15 cellular contexts compared by ENCODE assay signal in genomic region chr14:53367631-53368030, GRCh38.
DNase-seq lines count a peak whose midpoint lies in the region; ATAC-seq and FAIRE-seq lines count a peak whose summit lies in the region.
"Had no signal": no experiment of that assay in that cellular context is flagged by ENCODE, and none has a peak within 500 bp of the region (broad histone marks: within the 10 kb centered on the region; RNA-seq: fewer than 3 reads in every experiment).

No MANE protein-coding gene starts in this region.

- no peak overlapping the region for H2BK120ac ChIP-seq in mesenchymal stem cell (ENCODE audit: low read depth, low read length)

- no peak overlapping the region for H3K27ac Mint-ChIP-seq in activated CD8-positive, alpha-beta T cell treated with anti-CD3 and anti-CD28 coated beads, Interleukin-2, amount 10 ng/mL, durations not matched to agents 7 days and 5 days
- H3K27ac Mint-ChIP-seq: activated B cell treated with CpG ODN at 0.5 μM for 24 hours; activated naive CD8-positive, alpha-beta T cell; CD4-positive, alpha-beta T cell; memory B cell; type B pancreatic cell had no signal

- no peaks in the 10 kb centered on the region for H3K4me1 Mint-ChIP-seq in activated CD8-positive, alpha-beta T cell treated with anti-CD3 and anti-CD28 coated beads, Interleukin-2, amount 10 ng/mL, durations not matched to agents 7 days and 5 days (ENCODE audit: low read depth)
- H3K4me1 Mint-ChIP-seq: activated B cell treated with CpG ODN at 0.5 μM for 24 hours, memory B cell had no signal

- no peak overlapping the region for H2BK15ac ChIP-seq in mesenchymal stem cell (ENCODE audit: low read depth, poor library complexity, severe bottlenecking)

- H2AK5ac ChIP-seq in mesenchymal stem cell (ENCODE audit: low read length, severe bottlenecking): peak overlapping the region; percentile 89

- peaks cover 11% of the 10 kb centered on the region for H3K4me1 ChIP-seq in mesenchymal stem cell (ENCODE audit: control insufficient read depth, insufficient read depth, low read depth, low read length)

- H3K36me3 Mint-ChIP-seq in activated CD8-positive, alpha-beta T cell treated with anti-CD3 and anti-CD28 coated beads, Interleukin-2, amount 10 ng/mL, durations not matched to agents 7 days and 5 days (ENCODE audit: low read depth): no peaks in the 10 kb centered on the region
- H3K36me3 Mint-ChIP-seq: type B pancreatic cell had no signal

- H3K79me1 ChIP-seq in mesenchymal stem cell (replicated peaks; ENCODE audit: low read length, poor library complexity, severe bottlenecking): no peaks in the 10 kb centered on the region

- peak overlapping the region in 1 of 2 experiments; percentile 60 for H3K4me3 ChIP-seq in mesenchymal stem cell (ENCODE audit: insufficient read depth in 1 of 2, low read depth in 1 of 2, low read length in 2 of 2)
- H3K4me3 ChIP-seq: K562, PC-9 had no signal

- CTCF ChIA-PET in activated CD8-positive, alpha-beta T cell treated with anti-CD3 and anti-CD28 coated beads, Interleukin-2, amount 10 ng/mL, durations not matched to agents 7 days and 5 days (lab: Charles Lee): no interaction called here

- no peaks in the 10 kb centered on the region for H3K27me3 Mint-ChIP-seq in activated CD8-positive, alpha-beta T cell treated with anti-CD3 and anti-CD28 coated beads, Interleukin-2, amount 10 ng/mL, durations not matched to agents 7 days and 5 days (ENCODE audit: low read depth)
- H3K27me3 Mint-ChIP-seq: activated naive CD8-positive, alpha-beta T cell; CD4-positive, alpha-beta T cell; type B pancreatic cell had no signal

- H3K14ac ChIP-seq in mesenchymal stem cell (ENCODE audit: low read length in 2 of 2): no peak overlapping the region

- 70% methylated on average over 4 of the region's 5 CpGs for WGBS in mesenchymal stem cell

- no peak for ATAC-seq in GM18858 (IDR thresholded peaks at IDR 0.05; ENCODE audit: unreplicated experiment)
- no peak for ATAC-seq in activated CD8-positive, alpha-beta T cell treated with anti-CD3 and anti-CD28 coated beads, Interleukin-2, amount 10 ng/mL, durations not matched to agents 7 days and 5 days
- ATAC-seq: K562 had no signal

- H3K9me3 ChIP-seq in mesenchymal stem cell (ENCODE audit: control insufficient read depth, low read length): no peaks in the 10 kb centered on the region

- DNase-seq in HS-5 (ENCODE audit: low read depth): peak; percentile 13
- peak; percentile 96 for DNase-seq in fibroblast of gingiva (ENCODE audit: low read depth)
- no peak for DNase-seq in mesenchymal stem cell
- DNase-seq in urothelium cell line (ENCODE audit: low spot score): no peak
- DNase-seq in NCI-H82 (lab: John Stamatoyannopoulos, UW): no peak
- no peak for DNase-seq in activated CD8-positive, alpha-beta T cell treated with anti-CD3 and anti-CD28 coated beads, Interleukin-2, amount 10 ng/mL, durations not matched to agents 7 days and 5 days
- DNase-seq: activated B cell treated with CpG ODN at 0.5 μM for 24 hours; CD4-positive, alpha-beta T cell; occipital lobe; PC-9 had no signal

- no peak overlapping the region for H3K18ac ChIP-seq in mesenchymal stem cell (ENCODE audit: low read depth in 1 of 2, low read length in 2 of 2)

- FAIRE-seq in urothelium cell line (lab: Jason Lieb, UNC): peak; percentile 78
- FAIRE-seq: K562 had no signal

- peak overlapping the region in 1 of 2 experiments; percentile 20 for H2BK12ac ChIP-seq in mesenchymal stem cell (ENCODE audit: low read length in 2 of 2)

- peak overlapping the region; percentile 78 for H2BK5ac ChIP-seq in mesenchymal stem cell (ENCODE audit: low read depth, low read length, poor library complexity, severe bottlenecking)

- H3K9me3 Mint-ChIP-seq in activated CD8-positive, alpha-beta T cell treated with anti-CD3 and anti-CD28 coated beads, Interleukin-2, amount 10 ng/mL, durations not matched to agents 7 days and 5 days (ENCODE audit: insufficient read depth): no peaks in the 10 kb centered on the region

- no peak overlapping the region for H4K91ac ChIP-seq in mesenchymal stem cell (ENCODE audit: low read length)

- H3K23ac ChIP-seq in mesenchymal stem cell (ENCODE audit: low read length in 2 of 2): no peak overlapping the region

- peak overlapping the region; percentile 87 for H3K27ac ChIP-seq in mesenchymal stem cell (ENCODE audit: low read length, poor library complexity, severe bottlenecking)
- H3K27ac ChIP-seq: PC-9 had no signal

- H3K9ac ChIP-seq in mesenchymal stem cell (ENCODE audit: low read length): peak overlapping the region; percentile 91

- POLR2A ChIA-PET in activated CD8-positive, alpha-beta T cell treated with anti-CD3 and anti-CD28 coated beads, Interleukin-2, amount 10 ng/mL, durations not matched to agents 7 days and 5 days (lab: Charles Lee): no interaction called here

- H3K4me3 Mint-ChIP-seq in activated CD8-positive, alpha-beta T cell treated with anti-CD3 and anti-CD28 coated beads, Interleukin-2, amount 10 ng/mL, durations not matched to agents 7 days and 5 days: no peak overlapping the region
- H3K4me3 Mint-ChIP-seq: activated B cell treated with CpG ODN at 0.5 μM for 24 hours; activated naive CD8-positive, alpha-beta T cell; CD4-positive, alpha-beta T cell; memory B cell; type B pancreatic cell had no signal

- H3K36me3 ChIP-seq in mesenchymal stem cell (ENCODE audit: control insufficient read depth in 1 of 2, insufficient read depth in 2 of 2, low read depth in 1 of 2, low read length in 2 of 2): no peaks in the 10 kb centered on the region

- H4K8ac ChIP-seq in mesenchymal stem cell (ENCODE audit: low read length): peak overlapping the region; percentile 35

- no peak overlapping the region for H3K4me2 ChIP-seq in mesenchymal stem cell (ENCODE audit: low read length, poor library complexity, severe bottlenecking)
- H3K4me2 ChIP-seq: PC-9 had no signal

- H2AFZ ChIP-seq in mesenchymal stem cell (ENCODE audit: low read depth, low read length): no peak overlapping the region
- H2AFZ ChIP-seq: PC-9 had no signal

- H3K4ac ChIP-seq in mesenchymal stem cell (ENCODE audit: low read depth in 1 of 2, low read length in 2 of 2): no peak overlapping the region

- no peaks in the 10 kb centered on the region for H3K27me3 ChIP-seq in mesenchymal stem cell (ENCODE audit: control insufficient read depth in 1 of 2, insufficient read depth in 1 of 2, low read length in 2 of 2)

Comparison
In these comparisons a context has a peak if more than half of its experiments do, and no peak if none do; other contexts are left out.
1. DNase-seq: peak in HS-5 (single experiment) and fibroblast of gingiva (single experiment); none in mesenchymal stem cell (single experiment), urothelium cell line (single experiment), NCI-H82 (single experiment) and activated CD8-positive, alpha-beta T cell treated with anti-CD3 and anti-CD28 coated beads, Interleukin-2, amount 10 ng/mL, durations not matched to agents 7 days and 5 days (single experiment).